In genomic region chr1:201859424-201859823, GRCh38 we compare ENCODE assay signal across 31 cellular contexts.
"Had no signal": no experiment of that assay in that cellular context is flagged by ENCODE, and none has a peak within 500 bp of the region (broad histone marks: within the 10 kb centered on the region; RNA-seq: fewer than 3 reads in every experiment).

No MANE protein-coding gene starts in this region.

- H3K27ac ChIP-seq: dorsolateral prefrontal cortex, esophagus muscularis mucosa, hepatocyte, neutrophil, right lobe of liver, tibial nerve, uterus, WERI-Rb-1 had no signal

- H2AFZ ChIP-seq: hepatocyte had no signal

- H3K36me3 ChIP-seq: uterus had no signal

- H3K79me2 ChIP-seq: hepatocyte had no signal

- H3K9me3 Mint-ChIP-seq: activated naive CD8-positive, alpha-beta T cell treated with anti-CD3 and anti-CD28 coated beads, Interleukin-2, amount 50 U/mL, for 24 hours; activated T-cell treated with anti-CD3 and anti-CD28 coated beads, Interleukin-2, amount 50 U/mL, for 24 hours; central memory CD8-positive, alpha-beta T cell; mesothelial cell of epicardium; naive B cell; nephron progenitor cell; T-helper 1 cell treated with Interleukin-12 subunit alpha and Interleukin-12 subunit beta and Interleukin-4 antibody, amounts not matched to agents 30 μg/mL and 1 μg/mL, for 36 hours had no signal

- H3K4me3 ChIP-seq: dorsolateral prefrontal cortex, esophagus muscularis mucosa, hepatocyte, right lobe of liver, tibial nerve, uterus had no signal

- H3K27ac Mint-ChIP-seq: activated naive CD8-positive, alpha-beta T cell treated with anti-CD3 and anti-CD28 coated beads, Interleukin-2, amount 50 U/mL, for 24 hours; activated T-cell treated with anti-CD3 and anti-CD28 coated beads, Interleukin-2, amount 50 U/mL, for 24 hours; mesothelial cell of epicardium; naive B cell; nephron progenitor cell; T-helper 1 cell treated with Interleukin-12 subunit alpha and Interleukin-12 subunit beta and Interleukin-4 antibody, amounts not matched to agents 30 μg/mL and 1 μg/mL, for 36 hours had no signal

- H3K4me1 ChIP-seq: esophagus muscularis mucosa, right lobe of liver, tibial nerve, uterus had no signal

- H3K27me3 ChIP-seq: dorsolateral prefrontal cortex, esophagus muscularis mucosa, hepatocyte, neutrophil, right lobe of liver, tibial nerve, uterus had no signal

- FAIRE-seq: TTC549 had no signal

- DNase-seq: activated CD4-positive, alpha-beta T cell treated with anti-CD3 and anti-CD28 coated beads for 48 hours; activated CD4-positive, alpha-beta T cell treated with anti-CD3 and anti-CD28 coated beads, Interleukin-2, amount 50 U/mL, for 48 hours; activated CD8-positive, alpha-beta memory T cell treated with anti-CD3 and anti-CD28 coated beads for 24 hours; activated gamma-delta T cell; activated naive CD4-positive, alpha-beta T cell treated with anti-CD3 and anti-CD28 coated beads, Interleukin-2, amount 50 U/mL, for 16 hours; activated naive CD8-positive, alpha-beta T cell treated with anti-CD3 and anti-CD28 coated beads, Interleukin-2, amount 50 U/mL, for 24 hours; activated T-cell treated with anti-CD3 and anti-CD28 coated beads, Interleukin-2, amount 50 U/mL, for 24 hours; amygdala; dorsolateral prefrontal cortex; effector memory CD4-positive, alpha-beta T cell; foreskin melanocyte; glutamatergic neuron; islet precursor cell; naive B cell; nephron progenitor cell; right lobe of liver; stimulated activated CD4-positive, alpha-beta T cell treated with anti-CD3 and anti-CD28 coated beads, Interleukin-2, amount 100 ng/mL, for 48 hours; stimulated activated naive CD4-positive, alpha-beta T cell treated with Interleukin-2 at 50 U/mL for 16 hours; SW 1271; T-helper 9 cell; uterus; WERI-Rb-1 had no signal

- H3K9me3 ChIP-seq: esophagus muscularis mucosa, neutrophil, right lobe of liver, tibial nerve, uterus had no signal

- ATAC-seq: activated CD4-positive, CD25-positive, alpha-beta regulatory T cell treated with anti-CD3 and anti-CD28 coated beads, Interleukin-2, amount 50 U/mL, for 24 hours; activated naive CD8-positive, alpha-beta T cell treated with anti-CD3 and anti-CD28 coated beads, Interleukin-2, amount 50 U/mL, for 24 hours; right lobe of liver had no signal

- H3K4me2 ChIP-seq: hepatocyte had no signal
